Comparison of ENCODE assay signal across 25 cellular contexts in the genomic region with DNA sequence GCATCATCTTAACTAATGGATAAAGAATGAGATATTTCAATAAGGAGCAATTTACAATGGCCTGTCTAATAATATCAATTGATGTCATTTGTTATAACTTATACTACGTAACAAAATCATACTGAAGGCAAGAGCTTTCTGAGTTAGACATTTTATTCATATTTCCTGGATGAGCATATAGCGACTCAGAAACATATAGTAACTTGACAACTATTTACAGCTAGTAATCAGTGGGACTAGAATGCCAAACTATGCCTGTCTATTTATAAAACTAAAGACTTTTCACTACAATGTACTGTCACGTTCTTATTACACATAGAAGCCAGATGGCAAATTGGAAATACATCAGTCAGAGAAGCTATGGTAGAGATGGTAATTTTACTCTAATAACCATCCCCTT.
"Had no signal": no experiment of that assay in that cellular context is flagged by ENCODE, and none has a peak within 500 bp of the region (broad histone marks: within the 10 kb centered on the region; RNA-seq: fewer than 3 reads in every experiment).

No MANE protein-coding gene starts in this region.

- H3K9ac ChIP-seq: neural progenitor cell had no signal

- H3K9me3 ChIP-seq: esophagus muscularis mucosa, lower lobe of right lung, ovary, thoracic aorta, transverse colon had no signal

- H3K36me3 ChIP-seq: esophagus muscularis mucosa, left ventricle myocardium inferior, lower lobe of right lung, neural progenitor cell, ovary, stomach, thoracic aorta, transverse colon had no signal

- H3K79me2 ChIP-seq: hepatocyte had no signal

- H3K27ac ChIP-seq: coronary artery, dorsolateral prefrontal cortex, esophagus muscularis mucosa, hepatocyte, left ventricle myocardium inferior, lower lobe of right lung, neural progenitor cell, ovary, stomach, thoracic aorta, transverse colon had no signal

- H3K4me1 ChIP-seq: esophagus muscularis mucosa, left ventricle myocardium inferior, lower lobe of right lung, neural progenitor cell, stomach, transverse colon had no signal

- H3K4me2 ChIP-seq: hepatocyte, neural progenitor cell had no signal

- ATAC-seq: left cardiac atrium; lower lobe of right lung; natural killer cell treated with Interleukin-12 subunit alpha and Interleukin-12 subunit beta and Interleukin-15 and Interleukin-18, amount 100 ng/mL, for 72 hours; right cardiac atrium had no signal

- H2AFZ ChIP-seq: hepatocyte, neural progenitor cell had no signal

- H3K4me3 ChIP-seq: coronary artery, dorsolateral prefrontal cortex, esophagus muscularis mucosa, hepatocyte, left ventricle myocardium inferior, lower lobe of right lung, neural progenitor cell, ovary, stomach, thoracic aorta, transverse colon had no signal

- DNase-seq: dorsolateral prefrontal cortex; effector CD8-positive, alpha-beta T cell; foreskin fibroblast; head of caudate nucleus; kidney; left cardiac atrium; left ventricle myocardium inferior; lower lobe of right lung; mesenchymal stem cell; midbrain; nucleus accumbens; ovary; right cardiac atrium; small intestine; stimulated activated CD4-positive, alpha-beta T cell treated with anti-CD3 and anti-CD28 coated beads, Interleukin-12 subunit alpha, Interleukin-12 subunit beta, amount 100 ng/mL, for 4 hours; stimulated activated naive CD4-positive, alpha-beta T cell; stomach; substantia nigra; transverse colon had no signal

- H3K27me3 ChIP-seq: dorsolateral prefrontal cortex, esophagus muscularis mucosa, hepatocyte, neural progenitor cell, ovary, stomach, transverse colon had no signal
